In the genomic region with DNA sequence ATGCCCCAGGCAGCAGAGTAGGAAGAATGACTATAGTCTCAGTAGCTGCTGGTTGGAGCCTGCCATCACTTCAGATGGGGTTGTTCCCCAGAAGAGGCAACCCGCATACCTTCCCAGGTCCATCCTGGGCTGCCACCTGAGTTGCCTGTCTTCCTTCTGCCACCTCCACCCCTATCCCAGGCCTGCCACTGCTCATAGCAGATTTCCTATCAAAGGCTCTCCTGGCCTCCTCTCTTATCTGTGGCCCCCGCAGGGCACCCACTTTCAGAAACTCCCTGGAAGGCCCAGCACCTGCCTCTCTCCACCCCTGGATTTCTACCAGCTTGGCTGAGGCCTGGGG, we compare ENCODE assay signal across 10 cellular contexts. TPM values are rescaled to one million over a fixed set of nuclear protein-coding genes. Genes with fewer than 3 reads are reported as not detected.
DNase-seq lines count a peak whose midpoint lies in the region; ATAC-seq and TF ChIP-seq lines count a peak whose summit lies in the region.
"Had no signal": no experiment of that assay in that cellular context is flagged by ENCODE, and none has a peak within 500 bp of the region (broad histone marks: within the 10 kb centered on the region; RNA-seq: fewer than 3 reads in every experiment).

No MANE protein-coding gene starts in this region.

- H3K4me3 ChIP-seq in iPS-18a (ENCODE audit: low read length) (peak overlapping the region; percentile 53), retinal pigment epithelial cell (ENCODE audit: low read length) (peak overlapping the region; percentile 22)

- peak overlapping the region; percentile 28 for H3K4me3 Mint-ChIP-seq in Calu3 (ENCODE audit: low read depth, unreplicated experiment)
- H3K4me3 Mint-ChIP-seq: T-helper 1 cell treated with Interleukin-12 subunit alpha and Interleukin-12 subunit beta and Interleukin-4 antibody, amounts not matched to agents 30 μg/mL and 1 μg/mL, for 36 hours had no signal

- intact Hi-C loops in Calu3 (cut with micrococcal nuclease; ENCODE audit: unreplicated experiment) = loop anchor here (5.0 to 10.0 kb wide), 2 partner anchors 40 to 98 kb away; a partner anchor contains a TSS

- no TSS peak for BruUV-seq in Calu3 (replicated peaks; lab: Mats Ljungman, UMichigan)

- no peaks in the 10 kb centered on the region for H3K27me3 ChIP-seq in iPS-18a (ENCODE audit: control insufficient read depth, insufficient read depth, low read length)

- peaks cover 43% of the 10 kb centered on the region for H3K4me1 Mint-ChIP-seq in Calu3 (ENCODE audit: low read depth, unreplicated experiment)

- H3K4me1 ChIP-seq in iPS-18a (ENCODE audit: control insufficient read depth, low read depth, low read length) = peaks cover 9% of the 10 kb centered on the region

- H3K9me3 Mint-ChIP-seq in Calu3 (ENCODE audit: low read depth, unreplicated experiment) = no peaks in the 10 kb centered on the region
- H3K9me3 Mint-ChIP-seq: T-helper 1 cell treated with Interleukin-12 subunit alpha and Interleukin-12 subunit beta and Interleukin-4 antibody, amounts not matched to agents 30 μg/mL and 1 μg/mL, for 36 hours had no signal

- H3K27ac ChIP-seq in angular gyrus (ENCODE audit: low read depth, low read length) (peak overlapping the region; percentile 13), iPS-18a (ENCODE audit: low read length) (peak overlapping the region; percentile 55)

- no peaks in the 10 kb centered on the region for H3K27me3 Mint-ChIP-seq in Calu3 (ENCODE audit: unreplicated experiment)

- TF ChIP-seq CTCF in Calu3 (IDR thresholded peaks at IDR 0.05; ENCODE audit: unreplicated experiment) (no peak), retinal pigment epithelial cell (conservative IDR thresholded peaks at IDR 0.05; ENCODE audit: low read depth, low read length) (no peak), omental fat pad (IDR thresholded peaks at IDR 0.05) (no peak)

- H3K27ac Mint-ChIP-seq in Calu3 (ENCODE audit: unreplicated experiment) = no peak overlapping the region
- H3K27ac Mint-ChIP-seq: T-helper 1 cell treated with Interleukin-12 subunit alpha and Interleukin-12 subunit beta and Interleukin-4 antibody, amounts not matched to agents 30 μg/mL and 1 μg/mL, for 36 hours had no signal

- DNase-seq in Calu3 = no peak
- DNase-seq in retinal pigment epithelial cell (ENCODE audit: low read depth) = no peak
- DNase-seq in KG1 (lab: John Stamatoyannopoulos, UW) = no peak
- no peak for DNase-seq in NCI-H1048 (lab: John Stamatoyannopoulos, UW)
- no peak for DNase-seq in omental fat pad (ENCODE audit: low spot score)
- DNase-seq: NCI-H187 treated with DMSO at 0.1 percent for 48 hours had no signal

- no peak for ATAC-seq in omental fat pad (ENCODE audit: low FRiP score)
- no peak for ATAC-seq in HG03520 (IDR thresholded peaks at IDR 0.05; ENCODE audit: unreplicated experiment)

- CTCF ChIA-PET in Calu3 (lab: Charles Lee) = interaction anchor here (0.7 to 1.9 kb wide), 5 partner anchors 9 to 98 kb away, joined by 6 to 10 read pairs (median 7); a partner anchor contains a TSS

- peaks cover 4% of the 10 kb centered on the region for H3K36me3 ChIP-seq in iPS-18a (ENCODE audit: control insufficient read depth, low read depth, low read length)

- H3K9me3 ChIP-seq in iPS-18a (ENCODE audit: control insufficient read depth, low read depth, low read length) = no peaks in the 10 kb centered on the region

- peaks cover 5% of the 10 kb centered on the region for H3K36me3 Mint-ChIP-seq in Calu3 (ENCODE audit: insufficient read depth, unreplicated experiment)

- H3K9ac ChIP-seq in iPS-18a (ENCODE audit: low read length) = peak overlapping the region; percentile 58

RNA-seq across cellular contexts. Expression of a gene that starts 0.6 kb away (rescaled TPM):
- total RNA-seq in Calu3 (2022) (11.4 and 14.2 TPM in 2 replicates), omental fat pad (100 to 1,000 TPM in 2 of 4 donors, 10 to 100 TPM in 2; 68.6 to 228 (median 100) TPM)

RNA-seq across cellular contexts. Expression of a gene that starts 8.5 kb away (rescaled TPM):
- 23.5 and 30.6 TPM in 2 replicates for total RNA-seq in Calu3 (2022)
- 10 to 100 TPM; 44.1 to 70.2 (median 55.4) TPM for total RNA-seq in omental fat pad

RNA-seq across cellular contexts. Expression of a gene that starts 12.8 kb away (rescaled TPM):
- 42.9 and 45.7 TPM in 2 replicates for total RNA-seq in Calu3 (2022)
- 10 to 100 TPM; 32.8 to 74.7 (median 35.3) TPM for total RNA-seq in omental fat pad

RNA-seq across cellular contexts. Expression of a gene that starts 42.4 kb away (rescaled TPM):
- total RNA-seq in Calu3 (2022) (18.7 and 27.8 TPM in 2 replicates), omental fat pad (10 to 100 TPM; 12.1 to 27.6 (median 14.2) TPM)
